ENCODE assay signal across 9 cellular contexts in genomic region chr20:50029697-50030428, GRCh38. TPM values are rescaled to one million over a fixed set of nuclear protein-coding genes. Genes with fewer than 3 reads are reported as not detected.
DNase-seq lines count a peak whose midpoint lies in the region; ATAC-seq and TF ChIP-seq lines count a peak whose summit lies in the region.
"Had no signal": no experiment of that assay in that cellular context is flagged by ENCODE, and none has a peak within 500 bp of the region (broad histone marks: within the 10 kb centered on the region; RNA-seq: fewer than 3 reads in every experiment).

No MANE protein-coding gene starts in this region.

- no peak for TF ChIP-seq RAD21 in liver (IDR thresholded peaks at IDR 0.05)

- H3K79me2 ChIP-seq in mammary epithelial cell (ENCODE audit: insufficient read depth, low read length) = no peaks in the 10 kb centered on the region

- no peak for TF ChIP-seq CTCF in mammary epithelial cell (conservative IDR thresholded peaks at IDR 0.05 in 1 of 2, IDR thresholded peaks at IDR 0.05 in 1 of 2; ENCODE audit: extremely low read depth in 1 of 2, insufficient read depth in 1 of 2, low read depth in 1 of 2, low read length in 2 of 2)
- no peak for TF ChIP-seq CTCF in liver (IDR thresholded peaks at IDR 0.05; ENCODE audit: low read depth, low read length, missing input control)
- no peak for TF ChIP-seq CTCF in upper lobe of left lung (IDR thresholded peaks at IDR 0.05)

- H3K4me1 Mint-ChIP-seq in naive thymus-derived CD8-positive, alpha-beta T cell = peaks cover 0 to 3% (median 0%) of the 10 kb centered on the region in 4 donors
- H3K4me1 Mint-ChIP-seq: activated naive CD8-positive, alpha-beta T cell treated with anti-CD3 and anti-CD28 coated beads, Interleukin-2, amount 10 ng/mL, durations not matched to agents 7 days and 5 days had no signal

- no peaks in the 10 kb centered on the region for H3K9me3 ChIP-seq in mammary epithelial cell (replicated peaks; ENCODE audit: insufficient read depth, low read length)
- no peaks in the 10 kb centered on the region for H3K9me3 ChIP-seq in liver (ENCODE audit: control insufficient read depth in 4 of 4, low read length in 3 of 4)
- no peaks in the 10 kb centered on the region for H3K9me3 ChIP-seq in upper lobe of left lung

- H3K4me2 ChIP-seq in mammary epithelial cell (ENCODE audit: insufficient read depth, low read depth, low read length) = no peak overlapping the region

- DNase-seq in HuH-7.5 (ENCODE audit: low spot score) (peak; percentile 76), mammary epithelial cell (peak; percentile 67), upper lobe of left lung (peak in 1 of 2 donors; percentile 71), epidermal melanocyte (ENCODE audit: insufficient read length, low spot score) (no peak)
- no peak for DNase-seq in naive thymus-derived CD8-positive, alpha-beta T cell
- DNase-seq: activated naive CD8-positive, alpha-beta T cell treated with anti-CD3 and anti-CD28 coated beads, Interleukin-2, amount 10 ng/mL, durations not matched to agents 7 days and 5 days had no signal

- WGBS in mammary epithelial cell (ENCODE audit: low coverage, missing lambda C conversion rate) = 66% methylated on average over 14 of the region's 19 CpGs
- 55% methylated on average over 19 of the region's 19 CpGs for WGBS in liver
- 62 to 82% methylated on average over 7 to 19 of the region's 19 CpGs for WGBS in upper lobe of left lung, 2 donors

- no peak overlapping the region for H2AFZ ChIP-seq in mammary epithelial cell (ENCODE audit: low read depth, low read length)

- no peak overlapping the region for H3K27ac Mint-ChIP-seq in naive thymus-derived CD8-positive, alpha-beta T cell
- H3K27ac Mint-ChIP-seq: activated naive CD8-positive, alpha-beta T cell treated with anti-CD3 and anti-CD28 coated beads, Interleukin-2, amount 10 ng/mL, durations not matched to agents 7 days and 5 days; natural killer cell treated with Interleukin-12 subunit alpha and Interleukin-12 subunit beta and Interleukin-15 and Interleukin-18, amount 100 ng/mL, for 72 hours had no signal

- peaks cover 26% of the 10 kb centered on the region for H3K4me1 ChIP-seq in mammary epithelial cell (ENCODE audit: insufficient read depth, low read length)
- H3K4me1 ChIP-seq in liver (ENCODE audit: control insufficient read depth in 4 of 4, insufficient read depth in 4 of 4, low read length in 3 of 4) = peaks cover 2 to 12% (median 5%) of the 10 kb centered on the region in 4 donors
- peaks cover 24 to 41% (median 36%) of the 10 kb centered on the region in 4 donors for H3K4me1 ChIP-seq in upper lobe of left lung

- POLR2A ChIA-PET in naive thymus-derived CD8-positive, alpha-beta T cell (lab: Charles Lee) = interaction anchor here (0.6 kb wide), 1 partner anchor 153 kb away, joined by 6 read pairs; no protein-coding TSS in a partner anchor

- H3K9ac ChIP-seq in mammary epithelial cell (ENCODE audit: insufficient read depth, low read length) = no peak overlapping the region
- H3K9ac ChIP-seq in liver (ENCODE audit: low read depth in 1 of 2, low read length in 2 of 2) = no peak overlapping the region

- H3K36me3 ChIP-seq in mammary epithelial cell (ENCODE audit: insufficient read depth, low read length) (no peaks in the 10 kb centered on the region), liver (ENCODE audit: control insufficient read depth in 4 of 4, insufficient read depth in 3 of 4, low read depth in 1 of 4, low read length in 3 of 4) (no peaks in the 10 kb centered on the region), upper lobe of left lung (no peaks in the 10 kb centered on the region)

- TF ChIP-seq EP300 in upper lobe of left lung (IDR thresholded peaks at IDR 0.05) = no peak

- dilution Hi-C loops in mammary epithelial cell (cut with HindIII; ENCODE audit: low sequenced_read_pairs) = no loop called here

- H4K20me1 ChIP-seq in mammary epithelial cell (ENCODE audit: insufficient read depth, low read length) = no peaks in the 10 kb centered on the region

- peak; percentile 34 to 81 for ATAC-seq in upper lobe of left lung (ENCODE audit: low FRiP score in 2 of 2)
- no peak for ATAC-seq in naive thymus-derived CD8-positive, alpha-beta T cell
- no peak for ATAC-seq in HG03439 (IDR thresholded peaks at IDR 0.05; ENCODE audit: unreplicated experiment)

- no peaks in the 10 kb centered on the region for H3K27me3 Mint-ChIP-seq in naive thymus-derived CD8-positive, alpha-beta T cell

- no peak overlapping the region for H3K4me3 ChIP-seq in mammary epithelial cell (replicated peaks in 1 of 3; ENCODE audit: insufficient read depth in 1 of 3, low read depth in 2 of 3, low read length in 3 of 3)
- H3K4me3 ChIP-seq in liver (ENCODE audit: low read depth in 1 of 3, low read length in 3 of 3) = no peak overlapping the region
- H3K4me3 ChIP-seq in upper lobe of left lung = no peak overlapping the region

- intact Hi-C loops in mammary epithelial cell (cut with micrococcal nuclease) = no loop called here

- in situ Hi-C loops in mammary epithelial cell (cut with MboI; ENCODE audit: low sequenced_read_pairs in 2 of 2) = no loop called here

- CTCF ChIA-PET in mammary epithelial cell (lab: Charles Lee; ENCODE audit: low non-redundant PET) = no interaction called here

- no peak for TF ChIP-seq POLR2A in upper lobe of left lung (IDR thresholded peaks at IDR 0.05)

- BruUV-seq in mammary epithelial cell (replicated peaks; lab: Mats Ljungman, UMichigan) = no TSS peak

- H3K27me3 ChIP-seq in mammary epithelial cell (ENCODE audit: insufficient read depth, low read length) (no peaks in the 10 kb centered on the region), liver (ENCODE audit: control insufficient read depth in 4 of 4, insufficient read depth in 4 of 4, low read length in 3 of 4) (no peaks in the 10 kb centered on the region), upper lobe of left lung (no peaks in the 10 kb centered on the region)

- no peak overlapping the region for H3K27ac ChIP-seq in mammary epithelial cell (ENCODE audit: insufficient read depth, low read depth, low read length)
- peak overlapping the region; percentile 23 to 78 for H3K27ac ChIP-seq in liver (ENCODE audit: low read depth in 1 of 2, low read length in 2 of 2)
- peak overlapping the region in 2 of 4 donors; percentile 28 to 59 for H3K27ac ChIP-seq in upper lobe of left lung

- H3K4me3 Mint-ChIP-seq in naive thymus-derived CD8-positive, alpha-beta T cell = no peak overlapping the region
- H3K4me3 Mint-ChIP-seq: activated naive CD8-positive, alpha-beta T cell treated with anti-CD3 and anti-CD28 coated beads, Interleukin-2, amount 10 ng/mL, durations not matched to agents 7 days and 5 days; natural killer cell treated with Interleukin-12 subunit alpha and Interleukin-12 subunit beta and Interleukin-15 and Interleukin-18, amount 100 ng/mL, for 72 hours had no signal

- H3K9me3 Mint-ChIP-seq in naive thymus-derived CD8-positive, alpha-beta T cell = no peaks in the 10 kb centered on the region
- H3K9me3 Mint-ChIP-seq: activated naive CD8-positive, alpha-beta T cell treated with anti-CD3 and anti-CD28 coated beads, Interleukin-2, amount 10 ng/mL, durations not matched to agents 7 days and 5 days; natural killer cell treated with Interleukin-12 subunit alpha and Interleukin-12 subunit beta and Interleukin-15 and Interleukin-18, amount 100 ng/mL, for 72 hours had no signal

- H3K36me3 Mint-ChIP-seq in naive thymus-derived CD8-positive, alpha-beta T cell = no peaks in the 10 kb centered on the region
- H3K36me3 Mint-ChIP-seq: activated naive CD8-positive, alpha-beta T cell treated with anti-CD3 and anti-CD28 coated beads, Interleukin-2, amount 10 ng/mL, durations not matched to agents 7 days and 5 days; natural killer cell treated with Interleukin-12 subunit alpha and Interleukin-12 subunit beta and Interleukin-15 and Interleukin-18, amount 100 ng/mL, for 72 hours had no signal

TF ChIP-seq in liver, 16 proteins besides CTCF, POLR2A, EP300 and RAD21 (continues in another document):
- TF ChIP-seq, protein P1, sequence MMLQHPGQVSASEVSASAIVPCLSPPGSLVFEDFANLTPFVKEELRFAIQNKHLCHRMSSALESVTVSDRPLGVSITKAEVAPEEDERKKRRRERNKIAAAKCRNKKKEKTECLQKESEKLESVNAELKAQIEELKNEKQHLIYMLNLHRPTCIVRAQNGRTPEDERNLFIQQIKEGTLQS (IDR thresholded peaks at IDR 0.05) = peak; percentile 60
- TF ChIP-seq TAF1 (conservative IDR thresholded peaks at IDR 0.05) = no peak
- TF ChIP-seq GABPA (IDR thresholded peaks at IDR 0.05 in 1 of 2, conservative IDR thresholded peaks at IDR 0.05 in 1 of 2) = no peak
- TF ChIP-seq RXRA (IDR thresholded peaks at IDR 0.05) = peak; percentile 19 to 56
- peak in 1 of 2 donors; percentile 30 for TF ChIP-seq JUND (IDR thresholded peaks at IDR 0.05)
- TF ChIP-seq YY1 (IDR thresholded peaks at IDR 0.05) = no peak
- no peak for TF ChIP-seq EGR1 (IDR thresholded peaks at IDR 0.05; ENCODE audit: low read depth in 2 of 2)
- peak; percentile 51 for TF ChIP-seq NR2F2 (IDR thresholded peaks at IDR 0.05)
- peak; percentile 75 for TF ChIP-seq SP1 (IDR thresholded peaks at IDR 0.05)
- no peak for TF ChIP-seq FOXA2 (IDR thresholded peaks at IDR 0.05)

RNA-seq across cellular contexts. Expression of gene SNAI1, which starts 47.1 kb away (rescaled TPM):
- not detected for total RNA-seq in mammary epithelial cell
- 0.02 TPM for polyA plus RNA-seq in mammary epithelial cell
- not detected for polyA minus RNA-seq in mammary epithelial cell
- total RNA-seq in liver = under 1 TPM; 0.28 to 0.75 TPM
- polyA plus RNA-seq in liver = 1 to 10 TPM in 1 of 2 donors, under 1 TPM in 1; 0.44 to 3.4 TPM
- 10 to 100 TPM in 1 of 6 donors, 1 to 10 TPM in 5; 3.9 to 11.0 (median 5.1) TPM for total RNA-seq in upper lobe of left lung
- total RNA-seq in naive thymus-derived CD8-positive, alpha-beta T cell = 1 to 10 TPM in 1 of 2 experiments, under 1 TPM in 1; 0.82 to 1.5 TPM
- polyA plus RNA-seq in naive thymus-derived CD8-positive, alpha-beta T cell = under 1 TPM in 2 of 3 donors, not detected in 1; 0.25 to 0.64 TPM

Comparison
In these comparisons a context has a peak if more than half of its experiments do, and no peak if none do; other contexts are left out.
1. DNase-seq: peak in HuH-7.5 (single experiment) and mammary epithelial cell (single experiment); none in naive thymus-derived CD8-positive, alpha-beta T cell (0 of 10) and epidermal melanocyte (single experiment).
2. ATAC-seq: peak in upper lobe of left lung (2 of 2); none in naive thymus-derived CD8-positive, alpha-beta T cell (0 of 2) and HG03439 (single experiment).